In genomic region chr1:113805639-113806038, GRCh38 we compare ENCODE assay signal across 17 cellular contexts. TPM values are rescaled to one million over a fixed set of nuclear protein-coding genes. Genes with fewer than 3 reads are reported as not detected.
DNase-seq lines count a peak whose midpoint lies in the region; ATAC-seq and TF ChIP-seq lines count a peak whose summit lies in the region.
"Had no signal": no experiment of that assay in that cellular context is flagged by ENCODE, and none has a peak within 500 bp of the region (broad histone marks: within the 10 kb centered on the region; RNA-seq: fewer than 3 reads in every experiment).

No MANE protein-coding gene starts in this region.

- H3K9me3 ChIP-seq in left ventricle myocardium inferior (replicated peaks) (no peaks in the 10 kb centered on the region), right atrium auricular region (no peaks in the 10 kb centered on the region), OCI-LY1 (ENCODE audit: low read length) (no peaks in the 10 kb centered on the region; the same call in 1 of the 2 replicates)

- no peak for ATAC-seq in GM21717 (IDR thresholded peaks at IDR 0.05; ENCODE audit: unreplicated experiment)
- ATAC-seq: Panc1 had no signal

- H3K4me1 ChIP-seq in left ventricle myocardium inferior: peaks cover 81% of the 10 kb centered on the region
- peaks cover 0 to 32% of the 10 kb centered on the region in 2 donors for H3K4me1 ChIP-seq in right atrium auricular region
- H3K4me1 ChIP-seq in OCI-LY1 (ENCODE audit: insufficient read depth, low read length, severe bottlenecking): peaks cover 32% of the 10 kb centered on the region

- H3K9ac ChIP-seq in OCI-LY1 (ENCODE audit: low read length): no peak overlapping the region

- no peaks in the 10 kb centered on the region for H3K9me2 ChIP-seq in OCI-LY1 (ENCODE audit: low read depth, low read length)

- intact Hi-C loops in left ventricle myocardium inferior (cut with micrococcal nuclease): no loop called here

- no peaks in the 10 kb centered on the region for H3K27me3 ChIP-seq in left ventricle myocardium inferior (ENCODE audit: low read depth)
- no peaks in the 10 kb centered on the region for H3K27me3 ChIP-seq in right atrium auricular region
- no peaks in the 10 kb centered on the region for H3K27me3 ChIP-seq in OCI-LY1 (ENCODE audit: insufficient read depth, low read length)

- H3K79me2 ChIP-seq in OCI-LY1 (ENCODE audit: insufficient read depth, low read length): peaks cover 98% of the 10 kb centered on the region

- H3K4me3 ChIP-seq in left ventricle myocardium inferior (no peak overlapping the region), right atrium auricular region (no peak overlapping the region), OCI-LY1 (ENCODE audit: low read depth, low read length, poor library complexity, severe bottlenecking) (no peak overlapping the region), epithelial cell of esophagus (ENCODE audit: low read length) (no peak overlapping the region)

- H3K36me3 ChIP-seq in left ventricle myocardium inferior (no peaks in the 10 kb centered on the region), right atrium auricular region (no peaks in the 10 kb centered on the region), OCI-LY1 (ENCODE audit: insufficient read depth, low read length) (peaks cover 13% of the 10 kb centered on the region)

- no peak overlapping the region for H2AFZ ChIP-seq in OCI-LY1 (ENCODE audit: low read length)

- no peak for DNase-seq in left ventricle myocardium inferior
- no peak for DNase-seq in right atrium auricular region (ENCODE audit: low spot score)
- DNase-seq in epithelial cell of esophagus (ENCODE audit: low read depth): peak; percentile 38
- DNase-seq in cortex of kidney (lab: John Stamatoyannopoulos, UW): no peak
- DNase-seq in substantia nigra (lab: John Stamatoyannopoulos, UW): no peak
- no peak for DNase-seq in T-helper 9 cell
- DNase-seq: EL, H7, MM.1S, NCI-H1105 treated with DMSO at 0.1 percent for 48 hours, NCI-H187, NCI-H446, NCI-H748 treated with DMSO at 0.1 percent for 48 hours, Right ventricle myocardium superior had no signal

- H4K20me1 ChIP-seq in OCI-LY1 (ENCODE audit: insufficient read depth, low read length): 0 out of 2 replicates have a peak, but pooled peaks cover 3% of the 10 kb centered on the region

- H3K4me2 ChIP-seq in OCI-LY1 (ENCODE audit: low read length): 0 out of 2 replicates have a peak overlapping the region, but pooled peaks have one; percentile 7

- peak overlapping the region; percentile 61 for H3K27ac ChIP-seq in left ventricle myocardium inferior (replicated peaks)
- peak overlapping the region in 1 of 2 donors; percentile 36 for H3K27ac ChIP-seq in right atrium auricular region
- no peak overlapping the region for H3K27ac ChIP-seq in OCI-LY1 (ENCODE audit: low read depth, low read length, poor library complexity, severe bottlenecking)
- no peak overlapping the region for H3K27ac ChIP-seq in substantia nigra (ENCODE audit: low read depth, low read length, poor library complexity, severe bottlenecking)

- no peak for TF ChIP-seq CTCF in left ventricle myocardium inferior (IDR thresholded peaks at IDR 0.05; ENCODE audit: borderline replicate concordance)
- TF ChIP-seq CTCF in right atrium auricular region (IDR thresholded peaks at IDR 0.05): no peak
- no peak for TF ChIP-seq CTCF in OCI-LY1 (IDR thresholded peaks at IDR 0.05; ENCODE audit: low read length)
- no peak for TF ChIP-seq CTCF in epithelial cell of esophagus (IDR thresholded peaks at IDR 0.05; ENCODE audit: insufficient read depth, low read depth, low read length, missing control alignments)

- no peaks in the 10 kb centered on the region for H3F3A ChIP-seq in OCI-LY1 (ENCODE audit: insufficient read depth, low read length)

RNA-seq across cellular contexts. Expression of gene RSBN1, which starts 6.6 kb away (rescaled TPM):
- total RNA-seq in left ventricle myocardium inferior (7.6 TPM), right atrium auricular region (10 to 100 TPM in 1 of 2 donors, 1 to 10 TPM in 1; 9.6 to 13.9 TPM)

RNA-seq across cellular contexts. Expression of gene PHTF1, which starts 46.4 kb away (rescaled TPM):
- total RNA-seq in left ventricle myocardium inferior (10.7 TPM), right atrium auricular region (10 to 100 TPM in 1 of 2 donors, 1 to 10 TPM in 1; 8.6 to 12.4 TPM)
